ENCODE assay signal across 19 cellular contexts in genomic region chr22:24989541-24989951, GRCh38. TPM values are rescaled to one million over a fixed set of nuclear protein-coding genes. Genes with fewer than 3 reads are reported as not detected.
DNase-seq lines count a peak whose midpoint lies in the region; ATAC-seq and TF ChIP-seq lines count a peak whose summit lies in the region.
"Had no signal": no experiment of that assay in that cellular context is flagged by ENCODE, and none has a peak within 500 bp of the region (broad histone marks: within the 10 kb centered on the region; RNA-seq: fewer than 3 reads in every experiment).

No MANE protein-coding gene starts in this region.

- H2AFZ ChIP-seq in GM23248 (peak overlapping the region; percentile 60; the same call in 1 of the 2 replicates), parathyroid adenoma (no peak overlapping the region)
- H2AFZ ChIP-seq: GM23338 had no signal

- H3K27ac ChIP-seq in GM23248 (no peak overlapping the region), caudate nucleus (ENCODE audit: low read depth, low read length) (peak overlapping the region; percentile 74), parathyroid adenoma (peak overlapping the region; percentile 15)

- no peaks in the 10 kb centered on the region for H3K36me3 ChIP-seq in GM23248 (ENCODE audit: low read depth)
- H3K36me3 ChIP-seq in parathyroid adenoma (ENCODE audit: control insufficient read depth, insufficient read depth, low read length): no peaks in the 10 kb centered on the region

- H3K4me2 ChIP-seq in GM23248 (ENCODE audit: unreplicated experiment): no peak overlapping the region
- H3K4me2 ChIP-seq in parathyroid adenoma (ENCODE audit: low read length): no peak overlapping the region
- H3K4me2 ChIP-seq: GM23338, smooth muscle cell had no signal

- no peaks in the 10 kb centered on the region for H3K79me2 ChIP-seq in GM23248 (ENCODE audit: insufficient read depth)
- H3K79me2 ChIP-seq in parathyroid adenoma: peaks cover 6% of the 10 kb centered on the region

- H3K9me3 ChIP-seq in GM23248 (ENCODE audit: low read depth): no peaks in the 10 kb centered on the region
- no peaks in the 10 kb centered on the region for H3K9me3 ChIP-seq in parathyroid adenoma (ENCODE audit: control insufficient read depth, low read length)

- H3K27me3 ChIP-seq in GM23248 (replicated peaks; ENCODE audit: insufficient read depth) (no peaks in the 10 kb centered on the region), parathyroid adenoma (ENCODE audit: control insufficient read depth, insufficient read depth, low read length) (no peaks in the 10 kb centered on the region)

- no peak for TF ChIP-seq CTCF in parathyroid adenoma (IDR thresholded peaks at IDR 0.05)

- in situ Hi-C loops in GM23248 (cut with MboI): no loop called here

- no peak overlapping the region for H3K27ac Mint-ChIP-seq in activated naive CD4-positive, alpha-beta T cell treated with anti-CD3 and anti-CD28 coated beads, Interleukin-2, amount 50 U/mL, for 72 hours
- H3K27ac Mint-ChIP-seq: activated CD8-positive, alpha-beta T cell treated with anti-CD3 and anti-CD28 coated beads for 36 hours had no signal

- no peaks in the 10 kb centered on the region for H3K36me3 Mint-ChIP-seq in activated naive CD4-positive, alpha-beta T cell treated with anti-CD3 and anti-CD28 coated beads, Interleukin-2, amount 50 U/mL, for 72 hours

- no peaks in the 10 kb centered on the region for H4K20me1 ChIP-seq in GM23248 (ENCODE audit: insufficient read depth)

- no peaks in the 10 kb centered on the region for H3K9me2 ChIP-seq in GM23248 (ENCODE audit: insufficient read depth)

- ATAC-seq in left ventricle myocardium superior: peak; percentile 58
- no peak for ATAC-seq in activated naive CD4-positive, alpha-beta T cell treated with anti-CD3 and anti-CD28 coated beads, Interleukin-2, amount 50 U/mL, for 72 hours
- ATAC-seq: activated CD8-positive, alpha-beta T cell treated with anti-CD3 and anti-CD28 coated beads for 36 hours; effector memory CD8-positive, alpha-beta T cell; GM23338 had no signal

- H3K9me3 Mint-ChIP-seq in activated naive CD4-positive, alpha-beta T cell treated with anti-CD3 and anti-CD28 coated beads, Interleukin-2, amount 50 U/mL, for 72 hours: no peaks in the 10 kb centered on the region
- H3K9me3 Mint-ChIP-seq: activated CD8-positive, alpha-beta T cell treated with anti-CD3 and anti-CD28 coated beads for 36 hours; effector memory CD8-positive, alpha-beta T cell; GM23338 had no signal

- WGBS in GM23248 (ENCODE audit: low coverage in 1 of 2, low lambda C conversion rate in 2 of 2, missing lambda C conversion rate in 2 of 2), 2 experiments: 18% methylated on average over 5 of the region's 5 CpGs

- H3F3A ChIP-seq in GM23248 (ENCODE audit: insufficient read depth): 0 out of 2 replicates have a peak, but pooled peaks cover 2% of the 10 kb centered on the region

- H3K4me1 ChIP-seq in GM23248 (ENCODE audit: insufficient read depth) (peaks cover 28% of the 10 kb centered on the region), parathyroid adenoma (no peaks in the 10 kb centered on the region)

- DNase-seq in GM23248 (no peak), caudate nucleus (lab: John Stamatoyannopoulos, UW) (peak in 7 of 61 donors; percentile 7 to 46 (median 12)), left ventricle myocardium superior (no peak), foreskin melanocyte (no peak), COLO668 (lab: John Stamatoyannopoulos, UW; ENCODE audit: unreplicated experiment) (no peak)
- DNase-seq in stimulated activated naive CD4-positive, alpha-beta T cell (lab: John Stamatoyannopoulos, UW): no peak
- DNase-seq in activated naive CD4-positive, alpha-beta T cell treated with anti-CD3 and anti-CD28 coated beads, Interleukin-2, amount 50 U/mL, for 72 hours (ENCODE audit: low spot score in 2 of 2): no peak
- DNase-seq: activated CD8-positive, alpha-beta T cell treated with anti-CD3 and anti-CD28 coated beads for 36 hours; COR-L47; effector memory CD8-positive, alpha-beta T cell; GDM1; KG1; NCI-H1436; NCI-H524 had no signal

- H3K4me3 ChIP-seq in GM23248: no peak overlapping the region
- H3K4me3 ChIP-seq in parathyroid adenoma (ENCODE audit: low read depth, low read length): no peak overlapping the region
- H3K4me3 ChIP-seq: GM23338, smooth muscle cell had no signal

- intact Hi-C loops in left ventricle myocardium superior (cut with micrococcal nuclease): no loop called here

- H3K9ac ChIP-seq in GM23248 (no peak overlapping the region), parathyroid adenoma (no peak overlapping the region)

RNA-seq across cellular contexts. Expression of gene KIAA1671, which starts 37.0 kb away (rescaled TPM):
- 0.51 and 0.76 TPM in 2 replicates for total RNA-seq in GM23248 (2014; rRNA removed; shearing (Covaris generic))
- 0.25 and 0.39 TPM in 2 replicates for polyA plus RNA-seq in GM23248 (2016; fragmentation: Nextera tagmentation; extraction: Ambion mirVana)
- total RNA-seq in left ventricle myocardium superior: 11.6 TPM
- total RNA-seq in activated naive CD4-positive, alpha-beta T cell treated with anti-CD3 and anti-CD28 coated beads, Interleukin-2, amount 50 U/mL, for 72 hours: 10 to 100 TPM in 1 of 2 donors, 1 to 10 TPM in 1; 2.0 to 22.0 TPM

RNA-seq across cellular contexts. Expression of gene LHFPL7, which starts 43.1 kb away (rescaled TPM):
- not detected in 2 replicates for total RNA-seq in GM23248 (2014; rRNA removed; shearing (Covaris generic))
- not detected in 2 replicates for polyA plus RNA-seq in GM23248 (2016; fragmentation: Nextera tagmentation; extraction: Ambion mirVana)
- not detected for total RNA-seq in left ventricle myocardium superior
- total RNA-seq in activated naive CD4-positive, alpha-beta T cell treated with anti-CD3 and anti-CD28 coated beads, Interleukin-2, amount 50 U/mL, for 72 hours: not detected
- total RNA-seq: activated CD8-positive, alpha-beta T cell treated with anti-CD3 and anti-CD28 coated beads for 36 hours; GM23338; kidney epithelial cell; smooth muscle cell had no signal
- polyA plus RNA-seq: GM23338, neural cell, smooth muscle cell had no signal
